In the genomic region with DNA sequence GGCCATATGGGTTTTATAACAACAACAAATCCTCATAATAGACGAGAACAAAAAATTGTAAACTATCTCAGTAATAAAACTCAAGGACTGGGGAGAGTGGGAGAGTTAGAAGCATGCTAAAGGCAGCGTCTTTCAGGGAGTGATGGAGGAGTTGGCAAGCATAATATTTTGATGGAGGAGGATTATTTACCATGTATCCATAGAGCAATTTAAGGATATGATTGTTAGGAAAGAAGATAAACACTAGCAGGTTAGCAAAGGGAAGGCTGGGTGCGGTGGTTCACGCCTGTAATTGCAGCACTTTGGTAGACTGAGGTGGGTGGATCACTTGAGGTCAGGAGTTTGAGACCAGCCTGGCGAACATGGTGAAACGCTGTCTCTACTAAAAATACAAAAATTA, we compare ENCODE assay signal across 16 cellular contexts.
"Had no signal": no experiment of that assay in that cellular context is flagged by ENCODE, and none has a peak within 500 bp of the region (broad histone marks: within the 10 kb centered on the region; RNA-seq: fewer than 3 reads in every experiment).

No MANE protein-coding gene starts in this region.

- H3K4me1 ChIP-seq: colonic mucosa, esophagus muscularis mucosa, foreskin keratinocyte, heart right ventricle, left lung, lower lobe of right lung had no signal

- H3K4me3 Mint-ChIP-seq: mesothelial cell of epicardium had no signal

- DNase-seq: colonic mucosa; dermis blood vessel endothelial cell; dorsolateral prefrontal cortex; effector CD4-positive, alpha-beta T cell; effector memory CD4-positive, alpha-beta T cell; foreskin keratinocyte; glutamatergic neuron; head of caudate nucleus; heart right ventricle; hippocampal formation; left lung; left ventricle myocardium superior; lower lobe of right lung; mesenchymal stem cell had no signal

- H3K4me3 ChIP-seq: colonic mucosa, dorsolateral prefrontal cortex, esophagus muscularis mucosa, heart right ventricle, left lung, lower lobe of right lung had no signal

- H3K4me1 Mint-ChIP-seq: mesothelial cell of epicardium had no signal

- H3K27ac Mint-ChIP-seq: mesothelial cell of epicardium had no signal

- H3K36me3 ChIP-seq: colonic mucosa, left lung, lower lobe of right lung had no signal

- H3K9me3 Mint-ChIP-seq: mesothelial cell of epicardium had no signal

- H3K9me3 ChIP-seq: colonic mucosa, esophagus muscularis mucosa, heart right ventricle, left lung, lower lobe of right lung had no signal

- ATAC-seq: foreskin keratinocyte, heart right ventricle, left lung, left ventricle myocardium superior, lower lobe of right lung had no signal

- H3K27ac ChIP-seq: colonic mucosa, dorsolateral prefrontal cortex, esophagus muscularis mucosa, foreskin keratinocyte, heart right ventricle, left lung, lower lobe of right lung had no signal
